ENCODE assay signal across 3 cellular contexts in genomic region chr9:5321601-5322000, GRCh38. TPM values are rescaled to one million over a fixed set of nuclear protein-coding genes. Genes with fewer than 3 reads are reported as not detected.
"Had no signal": no experiment of that assay in that cellular context is flagged by ENCODE, and none has a peak within 500 bp of the region (broad histone marks: within the 10 kb centered on the region; RNA-seq: fewer than 3 reads in every experiment).

No MANE protein-coding gene starts in this region.

RNA-seq across cellular contexts. Expression of gene RLN2, which starts 17.1 kb away (rescaled TPM):
- total RNA-seq: SK-MEL-5 had no signal

RNA-seq across cellular contexts. Expression of gene RLN1, which starts 18.1 kb away (rescaled TPM):
- total RNA-seq: astrocyte, cardiac muscle cell, SK-MEL-5 had no signal
